Comparison of ENCODE assay signal across 1 cellular context in genomic region chr3:136919799-136920580, GRCh38.
A peak's percentile ranks its signal among the peaks of the same experiment; 100 is the strongest.
TF ChIP-seq lines count a peak whose summit lies in the region.

No MANE protein-coding gene starts in this region.

TF ChIP-seq in GM12878, 131 proteins besides CTCF, POLR2A, EP300 and RAD21 (continued from another document):
- TF ChIP-seq RELB (IDR thresholded peaks at IDR 0.05; ENCODE audit: low read depth) (peak; percentile 82), ZNF207 (IDR thresholded peaks at IDR 0.05; ENCODE audit: borderline replicate concordance) (no peak), NBN (IDR thresholded peaks at IDR 0.05) (0 out of 2 replicates have a peak, but pooled peaks have one; percentile 23), MEF2B (IDR thresholded peaks at IDR 0.05; ENCODE audit: partially characterized antibody, poor library complexity, severe bottlenecking) (peak; percentile 58), ESRRA (IDR thresholded peaks at IDR 0.05; ENCODE audit: low read length) (no peak), BCL11A (IDR thresholded peaks at IDR 0.05; ENCODE audit: low read depth, low read length) (peak; percentile 28; the same call in 1 of the 2 replicates), MTA2 (IDR thresholded peaks at IDR 0.05; ENCODE audit: low read depth) (peak; percentile 88), ZNF24 (IDR thresholded peaks at IDR 0.05) (peak; percentile 66), GABPA (IDR thresholded peaks at IDR 0.05; ENCODE audit: low read depth) (no peak), ATF2 (IDR thresholded peaks at IDR 0.05; ENCODE audit: low read length) (no peak), POU2F2 (IDR thresholded peaks at IDR 0.05; ENCODE audit: borderline replicate concordance, low read depth, low read length) (no peak), ATF7 (IDR thresholded peaks at IDR 0.05; ENCODE audit: low read depth) (peak; percentile 30; the same call in 1 of the 2 replicates)
TF ChIP-seq in GM12878: peak in this region for 7.
